In the genomic region with DNA sequence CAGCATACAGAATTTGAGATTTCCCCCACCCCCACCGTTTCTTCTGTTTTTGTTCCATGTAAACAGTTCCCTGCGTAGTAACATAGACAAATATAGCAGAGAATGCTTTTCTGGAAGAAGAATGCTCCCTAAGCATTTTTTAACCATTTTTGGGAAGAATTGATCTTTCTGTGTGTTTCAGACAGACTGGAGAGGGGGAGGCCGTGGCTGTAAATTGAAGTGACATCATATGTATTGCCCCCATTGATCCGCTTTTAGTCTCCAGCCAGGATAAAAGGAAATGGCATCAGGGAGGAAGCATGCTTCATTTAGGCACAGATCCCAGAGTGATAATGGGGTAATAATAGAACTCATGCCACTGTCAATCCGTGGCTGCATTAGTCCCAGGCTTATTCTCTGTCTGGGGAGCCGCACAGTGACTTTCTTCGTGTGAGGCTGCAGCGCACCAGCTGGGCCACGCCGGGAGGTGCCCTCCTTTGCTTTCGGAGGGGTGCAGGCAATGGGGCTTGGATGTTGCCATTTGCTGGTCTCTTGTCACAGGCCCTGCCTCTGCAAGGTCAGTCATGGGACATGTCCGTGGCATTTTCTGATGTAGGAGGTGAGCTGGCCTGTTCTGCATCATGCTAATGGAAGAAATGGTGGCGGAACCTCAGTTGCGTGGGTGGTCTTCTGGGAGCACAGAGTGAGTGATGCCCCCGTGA, we compare ENCODE assay signal across 1 cellular context.
TF ChIP-seq lines count a peak whose summit lies in the region.

No MANE protein-coding gene starts in this region.

TF ChIP-seq in SK-N-SH, 30 proteins besides CTCF, POLR2A, EP300 and RAD21 (continued from another document):
- TF ChIP-seq NFIC (IDR thresholded peaks at IDR 0.05; ENCODE audit: borderline replicate concordance) (peak; percentile 49; the same call in 1 of the 2 replicates), TEAD4 (IDR thresholded peaks at IDR 0.05; ENCODE audit: borderline replicate concordance, insufficient read depth) (0 out of 2 replicates have a peak, but pooled peaks have one; percentile 7), NRF1 (IDR thresholded peaks at IDR 0.05; ENCODE audit: low read depth, low read length) (no peak), FOXM1 (IDR thresholded peaks at IDR 0.05; ENCODE audit: low read depth) (no peak), GATA2 (CRISPR knock-in tag; IDR thresholded peaks at IDR 0.05) (peak; percentile 69), MXI1 (IDR thresholded peaks at IDR 0.05; ENCODE audit: low read depth, low read length) (peak; percentile 92), USF1 (IDR thresholded peaks at IDR 0.05; ENCODE audit: borderline replicate concordance, low read depth) (no peak), GABPA (IDR thresholded peaks at IDR 0.05; ENCODE audit: low read depth) (no peak), YY1 (IDR thresholded peaks at IDR 0.05; ENCODE audit: low read depth) (no peak), ELF1 (IDR thresholded peaks at IDR 0.05) (no peak), SIN3A (IDR thresholded peaks at IDR 0.05; ENCODE audit: borderline replicate concordance, low read depth, low read length) (no peak), FOSL2 (IDR thresholded peaks at IDR 0.05; ENCODE audit: borderline replicate concordance, low read depth) (peak; percentile 24; the same call in 1 of the 2 replicates), RCOR1 (IDR thresholded peaks at IDR 0.05; ENCODE audit: low read length) (0 out of 2 replicates have a peak, but pooled peaks have one; percentile 11)
- TF ChIP-seq, protein P1, sequence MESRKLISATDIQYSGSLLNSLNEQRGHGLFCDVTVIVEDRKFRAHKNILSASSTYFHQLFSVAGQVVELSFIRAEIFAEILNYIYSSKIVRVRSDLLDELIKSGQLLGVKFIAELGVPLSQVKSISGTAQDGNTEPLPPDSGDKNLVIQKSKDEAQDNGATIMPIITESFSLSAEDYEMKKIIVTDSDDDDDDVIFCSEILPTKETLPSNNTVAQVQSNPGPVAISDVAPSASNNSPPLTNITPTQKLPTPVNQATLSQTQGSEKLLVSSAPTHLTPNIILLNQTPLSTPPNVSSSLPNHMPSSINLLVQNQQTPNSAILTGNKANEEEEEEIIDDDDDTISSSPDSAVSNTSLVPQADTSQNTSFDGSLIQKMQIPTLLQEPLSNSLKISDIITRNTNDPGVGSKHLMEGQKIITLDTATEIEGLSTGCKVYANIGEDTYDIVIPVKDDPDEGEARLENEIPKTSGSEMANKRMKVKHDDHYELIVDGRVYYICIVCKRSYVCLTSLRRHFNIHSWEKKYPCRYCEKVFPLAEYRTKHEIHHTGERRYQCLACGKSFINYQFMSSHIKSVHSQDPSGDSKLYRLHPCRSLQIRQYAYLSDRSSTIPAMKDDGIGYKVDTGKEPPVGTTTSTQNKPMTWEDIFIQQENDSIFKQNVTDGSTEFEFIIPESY (IDR thresholded peaks at IDR 0.05; ENCODE audit: borderline replicate concordance, low read depth): no peak
- TF ChIP-seq, protein P2, sequence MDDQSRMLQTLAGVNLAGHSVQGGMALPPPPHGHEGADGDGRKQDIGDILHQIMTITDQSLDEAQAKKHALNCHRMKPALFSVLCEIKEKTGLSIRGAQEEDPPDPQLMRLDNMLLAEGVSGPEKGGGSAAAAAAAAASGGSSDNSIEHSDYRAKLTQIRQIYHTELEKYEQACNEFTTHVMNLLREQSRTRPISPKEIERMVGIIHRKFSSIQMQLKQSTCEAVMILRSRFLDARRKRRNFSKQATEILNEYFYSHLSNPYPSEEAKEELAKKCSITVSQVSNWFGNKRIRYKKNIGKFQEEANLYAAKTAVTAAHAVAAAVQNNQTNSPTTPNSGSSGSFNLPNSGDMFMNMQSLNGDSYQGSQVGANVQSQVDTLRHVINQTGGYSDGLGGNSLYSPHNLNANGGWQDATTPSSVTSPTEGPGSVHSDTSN (IDR thresholded peaks at IDR 0.05): peak; percentile 71
